ENCODE assay signal across 9 cellular contexts in genomic region chr7:158353606-158354570, GRCh38.
DNase-seq lines count a peak whose midpoint lies in the region; ATAC-seq and TF ChIP-seq lines count a peak whose summit lies in the region.
"Had no signal": no experiment of that assay in that cellular context is flagged by ENCODE, and none has a peak within 500 bp of the region (broad histone marks: within the 10 kb centered on the region; RNA-seq: fewer than 3 reads in every experiment).

No MANE protein-coding gene starts in this region.

- peaks cover 44% of the 10 kb centered on the region for H3K27me3 ChIP-seq in hepatocyte
- H3K27me3 ChIP-seq: pancreas had no signal

- H3K4me1 ChIP-seq in hepatocyte (ENCODE audit: insufficient read depth): no peaks in the 10 kb centered on the region
- H3K4me1 ChIP-seq: pancreas had no signal

- no peaks in the 10 kb centered on the region for H3K36me3 ChIP-seq in hepatocyte (replicated peaks; ENCODE audit: insufficient read depth, low read depth)
- H3K36me3 ChIP-seq: pancreas had no signal

- H3K27ac ChIP-seq in hepatocyte: no peak overlapping the region
- H3K27ac ChIP-seq: pancreas had no signal

- no peak overlapping the region for H3K4me2 ChIP-seq in hepatocyte

- no peak overlapping the region for H2AFZ ChIP-seq in hepatocyte

- DNase-seq in CMK (ENCODE audit: low read depth): peak; percentile 17
- DNase-seq in HFF-Myc (ENCODE audit: extremely low read depth, low read depth): no peak
- DNase-seq in RKO (ENCODE audit: low spot score): peak; percentile 48
- no peak for DNase-seq in hepatocyte (ENCODE audit: low spot score)
- DNase-seq in anterior cingulate cortex (lab: John Stamatoyannopoulos, UW): no peak
- DNase-seq in midbrain (lab: John Stamatoyannopoulos, UW): no peak
- DNase-seq in NCI-H2196 treated with DMSO at 0.1 percent for 48 hours (lab: John Stamatoyannopoulos, UW; ENCODE audit: unreplicated experiment): no peak

- no peaks in the 10 kb centered on the region for H3K79me2 ChIP-seq in hepatocyte

- no peak for ATAC-seq in GM18870 (IDR thresholded peaks at IDR 0.05; ENCODE audit: unreplicated experiment)
- ATAC-seq: pancreas had no signal

- 49% methylated on average over 12 of the region's 12 CpGs for WGBS in hepatocyte (ENCODE audit: low lambda C conversion rate, missing lambda C conversion rate)

- no peaks in the 10 kb centered on the region for H3K9me2 ChIP-seq in hepatocyte (replicated peaks; ENCODE audit: insufficient read depth)

- H3K4me3 ChIP-seq in HFF-Myc (replicated peaks; ENCODE audit: low read depth, low read length): no peak overlapping the region
- H3K4me3 ChIP-seq in hepatocyte: no peak overlapping the region
- H3K4me3 ChIP-seq: pancreas had no signal

- H4K20me1 ChIP-seq in hepatocyte (ENCODE audit: insufficient read depth, poor library complexity, severe bottlenecking): no peaks in the 10 kb centered on the region

- TF ChIP-seq CTCF in HFF-Myc (IDR thresholded peaks at IDR 0.05; ENCODE audit: low read depth, low read length, missing control alignments): peak; percentile 7
- TF ChIP-seq CTCF in hepatocyte (IDR thresholded peaks at IDR 0.05; ENCODE audit: poor library complexity): peak; percentile 60

- H3K9me3 ChIP-seq in hepatocyte (ENCODE audit: low read depth): no peaks in the 10 kb centered on the region
- H3K9me3 ChIP-seq: pancreas had no signal

Comparison
In these comparisons a context has a peak if more than half of its experiments do, and no peak if none do; other contexts are left out.
1. DNase-seq: peak in CMK (single experiment) and RKO (single experiment); none in HFF-Myc (single experiment), hepatocyte (single experiment), anterior cingulate cortex (0 of 58), midbrain (single experiment) and NCI-H2196 treated with DMSO at 0.1 percent for 48 hours (single experiment).